21 cellular contexts compared by ENCODE assay signal in genomic region chr15:49490963-49491362, GRCh38.
"Had no signal": no experiment of that assay in that cellular context is flagged by ENCODE, and none has a peak within 500 bp of the region (broad histone marks: within the 10 kb centered on the region; RNA-seq: fewer than 3 reads in every experiment).

No MANE protein-coding gene starts in this region.

- H3K27ac Mint-ChIP-seq: activated CD4-positive, alpha-beta T cell treated with anti-CD3 and anti-CD28 coated beads, Interleukin-2, amount 10 ng/mL, durations not matched to agents 24 days and 14 days; activated CD8-positive, alpha-beta T cell treated with anti-CD3 and anti-CD28 coated beads, Interleukin-2, amount 10 ng/mL, durations not matched to agents 7 days and 5 days; activated naive CD8-positive, alpha-beta T cell treated with anti-CD3 and anti-CD28 coated beads, Interleukin-2, amount 10 ng/mL, durations not matched to agents 7 days and 5 days; dendritic cell treated with granulocyte-macrophage colony-stimulating factor and Interleukin-4, amounts not matched to agents 40 ng/mL and 50 ng/mL, for 4 days; effector memory CD8-positive, alpha-beta T cell; naive B cell; stimulated activated naive B cell treated with anti-CD40 and anti-IgM and Interleukin-4, amounts not matched to agents 10 μg/mL and 1 μg/mL and 100 μg/mL, for 72 hours had no signal

- H3K4me3 Mint-ChIP-seq: activated CD4-positive, alpha-beta T cell treated with anti-CD3 and anti-CD28 coated beads, Interleukin-2, amount 10 ng/mL, durations not matched to agents 24 days and 14 days; activated CD8-positive, alpha-beta T cell treated with anti-CD3 and anti-CD28 coated beads, Interleukin-2, amount 10 ng/mL, durations not matched to agents 7 days and 5 days; activated naive CD8-positive, alpha-beta T cell treated with anti-CD3 and anti-CD28 coated beads, Interleukin-2, amount 10 ng/mL, durations not matched to agents 7 days and 5 days; dendritic cell treated with granulocyte-macrophage colony-stimulating factor and Interleukin-4, amounts not matched to agents 40 ng/mL and 50 ng/mL, for 4 days; effector memory CD8-positive, alpha-beta T cell; naive B cell; stimulated activated naive B cell treated with anti-CD40 and anti-IgM and Interleukin-4, amounts not matched to agents 10 μg/mL and 1 μg/mL and 100 μg/mL, for 72 hours had no signal

- H3K4me1 Mint-ChIP-seq: activated CD4-positive, alpha-beta T cell treated with anti-CD3 and anti-CD28 coated beads, Interleukin-2, amount 10 ng/mL, durations not matched to agents 24 days and 14 days; activated naive CD8-positive, alpha-beta T cell treated with anti-CD3 and anti-CD28 coated beads, Interleukin-2, amount 10 ng/mL, durations not matched to agents 7 days and 5 days; naive B cell; stimulated activated naive B cell treated with anti-CD40 and anti-IgM and Interleukin-4, amounts not matched to agents 10 μg/mL and 1 μg/mL and 100 μg/mL, for 72 hours had no signal

- H3K9me3 ChIP-seq: heart left ventricle, lower lobe of right lung, tibial artery had no signal

- H3K4me3 ChIP-seq: heart left ventricle, lower lobe of right lung, tibial artery had no signal

- H3K36me3 ChIP-seq: heart left ventricle, lower lobe of right lung, tibial artery had no signal

- H3K36me3 Mint-ChIP-seq: activated naive CD8-positive, alpha-beta T cell treated with anti-CD3 and anti-CD28 coated beads, Interleukin-2, amount 10 ng/mL, durations not matched to agents 7 days and 5 days; naive B cell; stimulated activated naive B cell treated with anti-CD40 and anti-IgM and Interleukin-4, amounts not matched to agents 10 μg/mL and 1 μg/mL and 100 μg/mL, for 72 hours had no signal

- ATAC-seq: activated CD8-positive, alpha-beta T cell treated with anti-CD3 and anti-CD28 coated beads, Interleukin-2, amount 10 ng/mL, durations not matched to agents 7 days and 5 days; effector memory CD8-positive, alpha-beta T cell; heart left ventricle; left cardiac atrium; lower lobe of right lung; stimulated activated naive B cell treated with anti-CD40 and anti-IgM and Interleukin-4, amounts not matched to agents 10 μg/mL and 1 μg/mL and 100 μg/mL, for 72 hours had no signal

- DNase-seq: activated CD4-positive, alpha-beta T cell treated with anti-CD3 and anti-CD28 coated beads, Interleukin-2, amount 10 ng/mL, durations not matched to agents 24 days and 14 days; activated CD4-positive, CD25-positive, alpha-beta regulatory T cell; activated CD8-positive, alpha-beta memory T cell treated with anti-CD3 and anti-CD28 coated beads, Interleukin-2, amount 50 U/mL, for 4 hours; activated CD8-positive, alpha-beta T cell treated with anti-CD3 and anti-CD28 coated beads, Interleukin-2, amount 10 ng/mL, durations not matched to agents 7 days and 5 days; activated naive CD8-positive, alpha-beta T cell treated with anti-CD3 and anti-CD28 coated beads, Interleukin-2, amount 10 ng/mL, durations not matched to agents 7 days and 5 days; activated T-cell treated with anti-CD3 and anti-CD28 coated beads, Interleukin-2, amount 50 U/mL, for 48 hours; aorta; cerebellar nuclear complex; effector memory CD8-positive, alpha-beta T cell; foreskin melanocyte; heart left ventricle; left cardiac atrium; lower lobe of right lung; naive B cell; stimulated activated CD4-positive, alpha-beta T cell treated with anti-CD3 and anti-CD28 coated beads, Interleukin-2, amount 100 ng/mL, for 48 hours; stimulated activated naive B cell treated with anti-CD40 and anti-IgM and Interleukin-4, amounts not matched to agents 10 μg/mL and 1 μg/mL and 100 μg/mL, for 72 hours; SW 1271; tibial artery had no signal

- H3K9me3 Mint-ChIP-seq: activated CD4-positive, alpha-beta T cell treated with anti-CD3 and anti-CD28 coated beads, Interleukin-2, amount 10 ng/mL, durations not matched to agents 24 days and 14 days; activated naive CD8-positive, alpha-beta T cell treated with anti-CD3 and anti-CD28 coated beads, Interleukin-2, amount 10 ng/mL, durations not matched to agents 7 days and 5 days; dendritic cell treated with granulocyte-macrophage colony-stimulating factor and Interleukin-4, amounts not matched to agents 40 ng/mL and 50 ng/mL, for 4 days; effector memory CD8-positive, alpha-beta T cell; naive B cell; stimulated activated naive B cell treated with anti-CD40 and anti-IgM and Interleukin-4, amounts not matched to agents 10 μg/mL and 1 μg/mL and 100 μg/mL, for 72 hours had no signal

- H3K4me1 ChIP-seq: lower lobe of right lung, parathyroid adenoma, tibial artery had no signal

- H2AFZ ChIP-seq: parathyroid adenoma had no signal

- H3K9ac ChIP-seq: parathyroid adenoma had no signal

- H3K27me3 ChIP-seq: heart left ventricle, tibial artery had no signal

- H3K27ac ChIP-seq: epithelial cell of prostate, heart left ventricle, lower lobe of right lung, parathyroid adenoma, tibial artery had no signal

- H3K79me2 ChIP-seq: parathyroid adenoma had no signal
